In genomic region chr12:19338405-19338804, GRCh38 we compare ENCODE assay signal across 1 cellular context.
TF ChIP-seq lines count a peak whose summit lies in the region.

No MANE protein-coding gene starts in this region.

TF ChIP-seq in HepG2, 621 proteins besides CTCF, POLR2A, EP300 and RAD21 (continued from another document):
- no peak for TF ChIP-seq KIAA2018 (CRISPR knock-in tag; IDR thresholded peaks at IDR 0.05; ENCODE audit: borderline replicate concordance)
- TF ChIP-seq BATF2 (CRISPR knock-in tag; IDR thresholded peaks at IDR 0.05), result no peak
- TF ChIP-seq ATF5 (CRISPR knock-in tag; IDR thresholded peaks at IDR 0.05; ENCODE audit: low read depth), result no peak
- TF ChIP-seq SPEN (CRISPR knock-in tag; IDR thresholded peaks at IDR 0.05; ENCODE audit: low read depth), result no peak
- TF ChIP-seq ZKSCAN5 (CRISPR knock-in tag; IDR thresholded peaks at IDR 0.05), result no peak
- no peak for TF ChIP-seq KAT7 (CRISPR knock-in tag; IDR thresholded peaks at IDR 0.05; ENCODE audit: borderline replicate concordance)
TF ChIP-seq in HepG2: peak in this region for 0.
